1 cellular context compared by ENCODE assay signal in the genomic region with DNA sequence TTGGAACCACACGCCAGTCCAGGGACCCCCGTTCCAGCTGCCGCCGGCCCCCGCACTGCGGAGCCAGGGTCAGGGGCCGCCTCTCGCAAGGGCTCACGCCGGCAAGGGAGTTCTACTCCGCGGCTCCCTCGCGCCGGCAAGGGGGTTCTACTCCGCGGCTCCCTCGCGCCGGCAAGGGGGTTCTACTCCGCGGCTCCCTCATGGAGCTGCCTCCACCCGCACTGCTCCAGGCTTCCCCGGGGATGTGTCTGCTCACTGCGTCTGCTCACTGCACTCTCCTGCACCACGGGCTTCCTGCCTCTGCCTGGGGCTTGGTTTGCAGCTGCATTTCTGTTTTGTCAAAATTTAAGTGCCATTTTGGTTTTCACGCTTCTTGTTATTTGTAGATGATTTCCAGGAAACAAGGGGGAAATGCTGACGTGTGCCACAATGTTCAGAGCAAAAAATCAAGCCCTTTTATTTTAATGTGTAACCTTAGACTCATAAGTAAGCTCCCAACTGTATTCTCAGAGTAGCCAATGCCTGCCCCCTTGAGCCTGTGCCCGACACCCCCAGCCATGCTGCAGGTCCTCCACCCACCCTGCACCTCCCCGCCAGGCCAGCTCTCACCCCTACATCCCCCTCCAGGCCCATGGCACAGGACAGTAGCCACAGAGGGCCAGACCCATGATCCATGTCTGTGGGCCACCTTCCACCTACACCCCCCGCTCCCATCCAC.
TF ChIP-seq lines count a peak whose summit lies in the region.

No MANE protein-coding gene starts in this region.

TF ChIP-seq in GM23338, 12 proteins besides CTCF, POLR2A, EP300 and RAD21:
- TF ChIP-seq ZNF462 (CRISPR knock-in tag; IDR thresholded peaks at IDR 0.05) = no peak
- TF ChIP-seq NANOG (IDR thresholded peaks at IDR 0.05; ENCODE audit: borderline replicate concordance) = no peak
- TF ChIP-seq ZNF331 (CRISPR knock-in tag; IDR thresholded peaks at IDR 0.05; ENCODE audit: low read depth) = no peak
- TF ChIP-seq, protein P1, sequence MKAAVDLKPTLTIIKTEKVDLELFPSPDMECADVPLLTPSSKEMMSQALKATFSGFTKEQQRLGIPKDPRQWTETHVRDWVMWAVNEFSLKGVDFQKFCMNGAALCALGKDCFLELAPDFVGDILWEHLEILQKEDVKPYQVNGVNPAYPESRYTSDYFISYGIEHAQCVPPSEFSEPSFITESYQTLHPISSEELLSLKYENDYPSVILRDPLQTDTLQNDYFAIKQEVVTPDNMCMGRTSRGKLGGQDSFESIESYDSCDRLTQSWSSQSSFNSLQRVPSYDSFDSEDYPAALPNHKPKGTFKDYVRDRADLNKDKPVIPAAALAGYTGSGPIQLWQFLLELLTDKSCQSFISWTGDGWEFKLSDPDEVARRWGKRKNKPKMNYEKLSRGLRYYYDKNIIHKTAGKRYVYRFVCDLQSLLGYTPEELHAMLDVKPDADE (IDR thresholded peaks at IDR 0.05) = no peak
- TF ChIP-seq JUNB (IDR thresholded peaks at IDR 0.05; ENCODE audit: unreplicated experiment) = no peak
- TF ChIP-seq ZNF114 (CRISPR knock-in tag; IDR thresholded peaks at IDR 0.05) = no peak
- TF ChIP-seq EZH2phosphoT487 (IDR thresholded peaks at IDR 0.05; ENCODE audit: unreplicated experiment) = no peak
TF ChIP-seq in GM23338: peak in this region for 0.
